In genomic region chr7:154060551-154060950, GRCh38 we compare ENCODE assay signal across 7 cellular contexts. TPM values are rescaled to one million over a fixed set of nuclear protein-coding genes. Genes with fewer than 3 reads are reported as not detected.
"Had no signal": no experiment of that assay in that cellular context is flagged by ENCODE, and none has a peak within 500 bp of the region (broad histone marks: within the 10 kb centered on the region; RNA-seq: fewer than 3 reads in every experiment).

No MANE protein-coding gene starts in this region.

RNA-seq across cellular contexts. Expression of gene DPP6, which starts 8.4 kb away (rescaled TPM):
- total RNA-seq: left lobe of liver, left ventricle myocardium superior, liver, lung microvascular endothelial cell, mammary epithelial cell, mononuclear cell, myocyte had no signal
